23 cellular contexts compared by ENCODE assay signal in genomic region chr2:54090521-54091117, GRCh38.
"Had no signal": no experiment of that assay in that cellular context is flagged by ENCODE, and none has a peak within 500 bp of the region (broad histone marks: within the 10 kb centered on the region; RNA-seq: fewer than 3 reads in every experiment).

No MANE protein-coding gene starts in this region.

- H3K27ac ChIP-seq: body of pancreas, dorsolateral prefrontal cortex, gastrocnemius medialis, heart right ventricle, neutrophil, pancreas, stomach had no signal

- H3K9me3 ChIP-seq: body of pancreas, gastrocnemius medialis, heart right ventricle, neutrophil, pancreas, stomach had no signal

- H3K36me3 ChIP-seq: gastrocnemius medialis, heart right ventricle, neutrophil, pancreas, stomach had no signal

- ATAC-seq: activated CD8-positive, alpha-beta memory T cell treated with anti-CD3 and anti-CD28 coated beads, Interleukin-2, amount 10 ng/mL, durations not matched to agents 7 days and 5 days; body of pancreas; gastrocnemius medialis; heart right ventricle; left ventricle myocardium superior; natural killer cell; pancreas; sciatic nerve had no signal

- FAIRE-seq: pancreas had no signal

- H3K4me2 ChIP-seq: smooth muscle cell had no signal

- H3K27me3 ChIP-seq: body of pancreas, dorsolateral prefrontal cortex, gastrocnemius medialis, heart right ventricle, neutrophil, pancreas, stomach had no signal

- DNase-seq: activated B cell treated with CpG ODN at 0.5 μM for 24 hours; activated CD4-positive, alpha-beta memory T cell treated with anti-CD3 and anti-CD28 coated beads, Interleukin-2, amount 10 ng/mL, durations not matched to agents 7 days and 5 days; activated CD4-positive, alpha-beta T cell treated with anti-CD3 and anti-CD28 coated beads for 48 hours; activated CD8-positive, alpha-beta memory T cell treated with anti-CD3 and anti-CD28 coated beads, Interleukin-2, amount 10 ng/mL, durations not matched to agents 7 days and 5 days; activated naive CD4-positive, alpha-beta T cell; activated naive CD8-positive, alpha-beta T cell treated with anti-CD3 and anti-CD28 coated beads for 36 hours; amygdala; body of pancreas; caudate nucleus; dorsolateral prefrontal cortex; gastrocnemius medialis; heart right ventricle; kidney glomerular epithelial cell; left ventricle myocardium superior; mesenchymal stem cell; natural killer cell; pancreas; stimulated activated CD4-positive, alpha-beta T cell treated with anti-CD3 and anti-CD28 coated beads, Interleukin-4, amount 100 ng/mL, for 1 hour; stomach; trophoblast cell had no signal

- H3K4me1 ChIP-seq: gastrocnemius medialis had no signal

- H3K4me3 ChIP-seq: body of pancreas, dorsolateral prefrontal cortex, gastrocnemius medialis, heart right ventricle, pancreas, smooth muscle cell, stomach had no signal
